ENCODE assay signal across 12 cellular contexts in the genomic region with DNA sequence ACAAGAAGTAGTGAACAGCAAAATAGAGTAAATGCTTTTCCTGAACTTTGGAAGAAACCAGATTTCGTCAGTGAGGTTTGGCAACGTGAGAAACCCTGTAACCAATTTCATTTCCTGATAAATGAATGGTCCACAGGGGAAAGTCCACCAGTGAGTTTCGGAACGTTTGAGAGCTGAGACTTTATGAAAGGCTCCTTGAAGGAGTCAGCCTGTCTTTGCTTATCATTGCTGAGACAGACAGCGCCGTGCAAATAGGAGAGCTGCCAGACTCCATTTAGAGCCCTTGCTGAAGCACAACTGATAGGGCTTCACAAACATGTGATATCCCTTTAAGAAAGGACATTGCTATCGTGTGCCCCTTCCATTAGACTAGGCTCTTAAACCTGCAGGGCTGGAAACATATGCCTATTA.
DNase-seq lines count a peak whose midpoint lies in the region; ATAC-seq and TF ChIP-seq lines count a peak whose summit lies in the region.
"Had no signal": no experiment of that assay in that cellular context is flagged by ENCODE, and none has a peak within 500 bp of the region (broad histone marks: within the 10 kb centered on the region; RNA-seq: fewer than 3 reads in every experiment).

No MANE protein-coding gene starts in this region.

- peak overlapping the region; percentile 61 for H3K4me2 ChIP-seq in hepatocyte

- no peaks in the 10 kb centered on the region for H3K79me2 ChIP-seq in hepatocyte

- H2AFZ ChIP-seq in hepatocyte, result peak overlapping the region; percentile 1

- DNase-seq in OCI-M1 (lab: John Stamatoyannopoulos, UW) (peak; percentile 86), body of pancreas (peak in 3 of 4 donors; percentile 19 to 48 (median 23)), hepatocyte (ENCODE audit: low spot score) (peak; percentile 65), activated gamma-delta T cell (lab: John Stamatoyannopoulos, UW) (no peak)
- DNase-seq in activated CD8-positive, alpha-beta memory T cell treated with anti-CD3 and anti-CD28 coated beads, Interleukin-2, amount 50 U/mL, for 48 hours, result no peak
- DNase-seq: activated CD4-positive, alpha-beta T cell treated with anti-CD3 and anti-CD28 coated beads for 1 hour; cerebellar nuclear complex; foreskin fibroblast; NCI-H2029 treated with DMSO at 0.1 percent for 48 hours had no signal

- H3K27me3 ChIP-seq in body of pancreas (no peaks in the 10 kb centered on the region), hepatocyte (no peaks in the 10 kb centered on the region), subcutaneous abdominal adipose tissue (ENCODE audit: control insufficient read depth in 5 of 5, insufficient read depth in 4 of 5, low read length in 5 of 5) (no peaks in the 10 kb centered on the region)

- TF ChIP-seq CTCF in body of pancreas (IDR thresholded peaks at IDR 0.05), result no peak
- TF ChIP-seq CTCF in hepatocyte (IDR thresholded peaks at IDR 0.05; ENCODE audit: poor library complexity), result no peak

- H3K9ac ChIP-seq in subcutaneous abdominal adipose tissue (ENCODE audit: low read length in 5 of 5), result peak overlapping the region in 2 of 5 donors; percentile 8 to 45

- intact Hi-C loops in body of pancreas (cut with DNase I), result no loop called here

- H3K9me3 ChIP-seq in body of pancreas, result no peaks in the 10 kb centered on the region
- H3K9me3 ChIP-seq in hepatocyte (ENCODE audit: low read depth), result no peaks in the 10 kb centered on the region
- H3K9me3 ChIP-seq in subcutaneous abdominal adipose tissue (ENCODE audit: control insufficient read depth in 5 of 5, low read length in 5 of 5), result no peaks in the 10 kb centered on the region

- H3K36me3 ChIP-seq in body of pancreas (replicated peaks in 1 of 2; ENCODE audit: insufficient read depth in 1 of 2, low read depth in 2 of 2) (no peaks in the 10 kb centered on the region), hepatocyte (replicated peaks; ENCODE audit: insufficient read depth, low read depth) (no peaks in the 10 kb centered on the region), subcutaneous abdominal adipose tissue (ENCODE audit: control insufficient read depth in 5 of 5, insufficient read depth in 5 of 5, low read length in 5 of 5) (no peaks in the 10 kb centered on the region)

- peaks cover 18% of the 10 kb centered on the region for H3K4me1 ChIP-seq in body of pancreas
- H3K4me1 ChIP-seq in hepatocyte (ENCODE audit: insufficient read depth), result peaks cover 55% of the 10 kb centered on the region
- H3K4me1 ChIP-seq in subcutaneous abdominal adipose tissue (ENCODE audit: control insufficient read depth in 5 of 5, insufficient read depth in 5 of 5, low read length in 5 of 5), result peaks cover 0 to 13% (median 3%) of the 10 kb centered on the region in 5 donors

- no peak for TF ChIP-seq POLR2A in body of pancreas (IDR thresholded peaks at IDR 0.05)

- WGBS in body of pancreas, 2 donors, result 21 to 41% methylated on average over 7 of the region's 7 CpGs
- WGBS in hepatocyte (ENCODE audit: low lambda C conversion rate, missing lambda C conversion rate), result 16% methylated on average over 7 of the region's 7 CpGs

- no peak overlapping the region for H3K4me3 ChIP-seq in body of pancreas
- peak overlapping the region; percentile 1 for H3K4me3 ChIP-seq in hepatocyte
- peak overlapping the region in 4 of 5 donors; percentile 27 to 72 (median 50) for H3K4me3 ChIP-seq in subcutaneous abdominal adipose tissue (ENCODE audit: low read depth in 1 of 5, low read length in 5 of 5)
- H3K4me3 ChIP-seq: skin epidermis had no signal

- H3K9me2 ChIP-seq in hepatocyte (replicated peaks; ENCODE audit: insufficient read depth), result no peaks in the 10 kb centered on the region

- no peaks in the 10 kb centered on the region for H4K20me1 ChIP-seq in hepatocyte (ENCODE audit: insufficient read depth, poor library complexity, severe bottlenecking)

- peak overlapping the region in 1 of 4 donors; percentile 20 for H3K27ac ChIP-seq in body of pancreas
- H3K27ac ChIP-seq in hepatocyte, result peak overlapping the region; percentile 88
- peak overlapping the region; percentile 12 for H3K27ac ChIP-seq in subcutaneous abdominal adipose tissue (ENCODE audit: low read depth, low read length)

- peak; percentile 59 for ATAC-seq in body of pancreas
- no peak for ATAC-seq in HG02588 (IDR thresholded peaks at IDR 0.05; ENCODE audit: unreplicated experiment)

Comparison
In these comparisons a context has a peak if more than half of its experiments do, and no peak if none do; other contexts are left out.
1. DNase-seq: peak in OCI-M1 (single experiment), body of pancreas (3 of 4) and hepatocyte (single experiment); none in activated gamma-delta T cell (single experiment) and activated CD8-positive, alpha-beta memory T cell treated with anti-CD3 and anti-CD28 coated beads, Interleukin-2, amount 50 U/mL, for 48 hours (single experiment).
2. H3K4me3 ChIP-seq: peak in hepatocyte (single experiment) and subcutaneous abdominal adipose tissue (4 of 5); none in body of pancreas (0 of 2).